ENCODE assay signal across 8 cellular contexts in genomic region chr11:64206457-64207246, GRCh38. TPM values are rescaled to one million over a fixed set of nuclear protein-coding genes. Genes with fewer than 3 reads are reported as not detected.
DNase-seq lines count a peak whose midpoint lies in the region; FAIRE-seq and TF ChIP-seq lines count a peak whose summit lies in the region.

TSS of gene FERMT3 (plus strand) at chr11:64206721. CDS start at chr11:64207365, 644 bp downstream.

- WGBS in prostate gland = 80% methylated on average over 26 of the region's 26 CpGs

- TSS peak; percentile 18 for BruUV-seq in endothelial cell of umbilical vein (replicated peaks; lab: Mats Ljungman, UMichigan)

- H3K27ac Mint-ChIP-seq in activated CD4-positive, alpha-beta memory T cell treated with anti-CD3 and anti-CD28 coated beads for 36 hours = peak within 1 kb of the TSS; percentile 99

- H3K27me3 Mint-ChIP-seq in activated CD4-positive, alpha-beta memory T cell treated with anti-CD3 and anti-CD28 coated beads for 36 hours = no peaks in the 10 kb centered on the region

- DNase-seq in GM10248 (ENCODE audit: extremely low spot score) = peak; percentile 70
- DNase-seq in Jurkat, Clone E6-1 (ENCODE audit: low read depth, low spot score) = peak; percentile 91
- peak; percentile 88 for DNase-seq in activated CD4-positive, alpha-beta memory T cell treated with anti-CD3 and anti-CD28 coated beads for 36 hours
- DNase-seq in endothelial cell of umbilical vein (ENCODE audit: low read depth, low spot score) = no peak
- no peak for DNase-seq in prostate gland (ENCODE audit: low spot score)
- DNase-seq in NCI-H526 (lab: John Stamatoyannopoulos, UW) = no peak
- DNase-seq in NCI-H748 treated with DMSO at 0.1 percent for 48 hours (lab: John Stamatoyannopoulos, UW) = no peak
- no peak for DNase-seq in LoVo (ENCODE audit: low spot score)

- H3K4me1 Mint-ChIP-seq in activated CD4-positive, alpha-beta memory T cell treated with anti-CD3 and anti-CD28 coated beads for 36 hours (ENCODE audit: low read depth) = peaks cover 48% of the 10 kb centered on the region

- H3K27ac ChIP-seq in endothelial cell of umbilical vein (ENCODE audit: insufficient read depth, low read depth, low read length) (peak within 1 kb of the TSS; percentile 91), prostate gland (peak within 1 kb of the TSS; percentile 24 to 43)

- H3K4me3 ChIP-seq in Jurkat, Clone E6-1 (ENCODE audit: low read length) = peak within 1 kb of the TSS; percentile 96
- H3K4me3 ChIP-seq in endothelial cell of umbilical vein (replicated peaks in 1 of 3; ENCODE audit: insufficient read depth in 1 of 3, low read depth in 1 of 3, low read length in 3 of 3) (peak within 1 kb of the TSS; percentile 18 to 42 (median 19)), prostate gland (peak within 1 kb of the TSS; percentile 10 to 19)

- peaks cover 12% of the 10 kb centered on the region for H3K79me2 ChIP-seq in endothelial cell of umbilical vein (ENCODE audit: control insufficient read depth, insufficient read depth, low read length)

- intact Hi-C loops in activated CD4-positive, alpha-beta memory T cell treated with anti-CD3 and anti-CD28 coated beads for 36 hours (cut with micrococcal nuclease) = loop anchor here (1.0 kb wide), 6 partner anchors 19 to 99 kb away; partner anchors contain the start of genes DNAJC4, ESRRA, NUDT22 and TRPT1
- intact Hi-C loops in endothelial cell of umbilical vein (cut with micrococcal nuclease) = loop anchor here (1.0 kb wide), 4 partner anchors 20 to 35 kb away; partner anchors contain the start of genes DNAJC4, FKBP2, NUDT22 and STIP1
- intact Hi-C loops in prostate gland (cut with DNase I) = loop anchor here (5.0 kb wide), 1 partner anchor 96 kb away; the partner anchor contains the start of gene CATSPERZ

- H3K9me3 ChIP-seq in endothelial cell of umbilical vein (replicated peaks; ENCODE audit: control insufficient read depth, insufficient read depth, low read length) = no peaks in the 10 kb centered on the region
- no peaks in the 10 kb centered on the region for H3K9me3 ChIP-seq in prostate gland

- H3K4me2 ChIP-seq in endothelial cell of umbilical vein (ENCODE audit: insufficient read depth, low read length) = peak within 1 kb of the TSS; percentile 75

- POLR2A ChIA-PET in GM10248 (lab: Yijun Ruan, JAX) (interaction anchor here (1.6 to 4.7 kb wide), 7 partner anchors 10 to 98 kb away, joined by 8 to 36 read pairs (median 10); partner anchors contain the start of genes FKBP2, NUDT22, STIP1 and TRPT1), endothelial cell of umbilical vein (lab: Charles Lee) (interaction anchor here (0.6 to 1.6 kb wide), 3 partner anchors 21 to 94 kb away, joined by 5 to 6 read pairs (median 5); partner anchors contain the start of gene STIP1)
- POLR2A ChIA-PET in activated CD4-positive, alpha-beta memory T cell treated with anti-CD3 and anti-CD28 coated beads for 36 hours (lab: Charles Lee) = interaction anchor here (0.6 to 5.5 kb wide), 20 partner anchors 8 to 763 kb away, joined by 3 to 111 read pairs (median 8); partner anchors contain the start of genes ESRRA, NUDT22, PRDX5 and STIP1

- dilution Hi-C loops in endothelial cell of umbilical vein (cut with MboI; ENCODE audit: extremely low pct_ligation_motif_present, low sequenced_read_pairs) = no loop called here

- H2AFZ ChIP-seq in endothelial cell of umbilical vein (ENCODE audit: low read depth, low read length) = no peak within 1 kb of the TSS

- H3K9me3 Mint-ChIP-seq in activated CD4-positive, alpha-beta memory T cell treated with anti-CD3 and anti-CD28 coated beads for 36 hours = no peaks in the 10 kb centered on the region

- FAIRE-seq in endothelial cell of umbilical vein (lab: Jason Lieb, UNC) = peak; percentile 70

- H3K27me3 ChIP-seq in endothelial cell of umbilical vein (ENCODE audit: control insufficient read depth in 2 of 2, insufficient read depth in 2 of 2, low read length in 2 of 2) (no peaks in the 10 kb centered on the region), prostate gland (replicated peaks; ENCODE audit: insufficient read depth) (no peaks in the 10 kb centered on the region)

- peak within 1 kb of the TSS; percentile 96 for H3K4me3 Mint-ChIP-seq in activated CD4-positive, alpha-beta memory T cell treated with anti-CD3 and anti-CD28 coated beads for 36 hours

- H3K9ac ChIP-seq in endothelial cell of umbilical vein (replicated peaks; ENCODE audit: extremely low read depth, insufficient read depth, low read length) = peak within 1 kb of the TSS; percentile 71

- CTCF ChIA-PET in GM10248 (lab: Yijun Ruan, JAX) (interaction anchor here (1.2 to 16.7 kb wide), 12 partner anchors 11 to 206 kb away, joined by 3 to 368 read pairs (median 24); partner anchors contain the start of genes CATSPERZ, DNAJC4, ESRRA and FKBP2), endothelial cell of umbilical vein (lab: Charles Lee) (interaction anchor here (0.7 to 11.5 kb wide), 15 partner anchors 10 to 147 kb away, joined by 3 to 413 read pairs (median 10); partner anchors contain the start of genes CATSPERZ, ESRRA, NUDT22 and PLCB3)
- CTCF ChIA-PET in activated CD4-positive, alpha-beta memory T cell treated with anti-CD3 and anti-CD28 coated beads for 36 hours (lab: Charles Lee) = interaction anchor here (0.7 to 6.5 kb wide), 11 partner anchors 10 to 125 kb away, joined by 3 to 106 read pairs (median 7); partner anchors contain the start of genes BAD, CATSPERZ, ESRRA and NUDT22

- TF ChIP-seq CTCF in GM10248 (IDR thresholded peaks at IDR 0.05; ENCODE audit: control extremely low read depth, extremely low read depth, low read depth, missing control alignments) = no peak
- no peak for TF ChIP-seq CTCF in endothelial cell of umbilical vein (IDR thresholded peaks at IDR 0.05; ENCODE audit: extremely low read depth in 1 of 2, insufficient read depth in 1 of 2, low read depth in 1 of 2, low read length in 2 of 2)
- no peak for TF ChIP-seq CTCF in prostate gland (IDR thresholded peaks at IDR 0.05)

- H3K36me3 ChIP-seq in endothelial cell of umbilical vein (ENCODE audit: control insufficient read depth in 2 of 2, extremely low read depth in 1 of 2, insufficient read depth in 2 of 2, low read length in 2 of 2) (peaks cover 10 to 22% of the 10 kb centered on the region in 2 experiments), prostate gland (peaks cover 5 to 8% of the 10 kb centered on the region in 2 donors)

- peaks cover 59% of the 10 kb centered on the region for H3K36me3 Mint-ChIP-seq in activated CD4-positive, alpha-beta memory T cell treated with anti-CD3 and anti-CD28 coated beads for 36 hours

- H3K4me1 ChIP-seq in endothelial cell of umbilical vein (ENCODE audit: control insufficient read depth, extremely low read depth, insufficient read depth, low read length) (peaks cover 34% of the 10 kb centered on the region), prostate gland (replicated peaks) (no peaks in the 10 kb centered on the region)

- H3K9me1 ChIP-seq in endothelial cell of umbilical vein (replicated peaks; ENCODE audit: control insufficient read depth, extremely low read depth, insufficient read depth, low read length) = no peaks in the 10 kb centered on the region

- peak; percentile 45 for TF ChIP-seq POLR2A in endothelial cell of umbilical vein (IDR thresholded peaks at IDR 0.05; ENCODE audit: low read depth, low read length)
- TF ChIP-seq POLR2A in prostate gland (IDR thresholded peaks at IDR 0.05) = no peak

- H4K20me1 ChIP-seq in endothelial cell of umbilical vein (replicated peaks; ENCODE audit: control insufficient read depth, extremely low read depth, insufficient read depth, low read length) = no peaks in the 10 kb centered on the region

TF ChIP-seq in endothelial cell of umbilical vein, 7 proteins besides CTCF, POLR2A, EP300 and RAD21:
- TF ChIP-seq EZH2 (IDR thresholded peaks at IDR 0.05; ENCODE audit: borderline replicate concordance, low read depth, low read length, severe bottlenecking) = no peak
- peak; percentile 12 for TF ChIP-seq POLR2AphosphoS5 (IDR thresholded peaks at IDR 0.05; ENCODE audit: insufficient read depth, low read depth, low read length)

RNA-seq across cellular contexts. Expression of gene FERMT3, which starts in this region (rescaled TPM):
- 125 TPM for polyA plus RNA-seq in Jurkat, Clone E6-1 (2012; ENCODE audit: insufficient read depth, insufficient read length)
- 100 to 1,000 TPM; 195 to 203 TPM for total RNA-seq in activated CD4-positive, alpha-beta memory T cell treated with anti-CD3 and anti-CD28 coated beads for 36 hours
- 63.4 and 64.4 TPM in 2 replicates for total RNA-seq in endothelial cell of umbilical vein
- polyA plus RNA-seq in endothelial cell of umbilical vein = 100 and 111 TPM in 2 replicates
- polyA plus RNA-seq in endothelial cell of umbilical vein (2011; cell fraction: cytosol; rRNA removed) = 51.2 and 64.3 TPM in 2 replicates
- 115 and 117 TPM in 2 replicates for polyA plus RNA-seq in endothelial cell of umbilical vein (2011; cell fraction: nucleus; rRNA removed)
- 25.1 and 55.7 TPM in 2 replicates for polyA plus RNA-seq in endothelial cell of umbilical vein (2012)
- polyA minus RNA-seq in endothelial cell of umbilical vein = 30.1 and 44.0 TPM in 2 replicates
- polyA minus RNA-seq in endothelial cell of umbilical vein (2011; cell fraction: cytosol; rRNA and poly(A)+ RNA removed) = not detected
- 14.4 and 27.5 TPM in 2 replicates for polyA minus RNA-seq in endothelial cell of umbilical vein (2011; cell fraction: nucleus; rRNA and poly(A)+ RNA removed)
- 10 to 100 TPM in 1 of 2 donors, 1 to 10 TPM in 1; 5.3 to 12.8 TPM for total RNA-seq in prostate gland

Comparison
In these comparisons a context has a peak if more than half of its experiments do, and no peak if none do; other contexts are left out.
1. DNase-seq: peak in GM10248 (single experiment), Jurkat, Clone E6-1 (single experiment) and activated CD4-positive, alpha-beta memory T cell treated with anti-CD3 and anti-CD28 coated beads for 36 hours (single experiment); none in endothelial cell of umbilical vein (single experiment), prostate gland (single experiment), NCI-H526 (0 of 2), NCI-H748 treated with DMSO at 0.1 percent for 48 hours (single experiment) and LoVo (single experiment).
2. H3K4me3 ChIP-seq: peak in every context shown above with its lines; median percentile 96 in Jurkat, Clone E6-1; 19 in endothelial cell of umbilical vein; 14 in prostate gland.